In the genomic region with DNA sequence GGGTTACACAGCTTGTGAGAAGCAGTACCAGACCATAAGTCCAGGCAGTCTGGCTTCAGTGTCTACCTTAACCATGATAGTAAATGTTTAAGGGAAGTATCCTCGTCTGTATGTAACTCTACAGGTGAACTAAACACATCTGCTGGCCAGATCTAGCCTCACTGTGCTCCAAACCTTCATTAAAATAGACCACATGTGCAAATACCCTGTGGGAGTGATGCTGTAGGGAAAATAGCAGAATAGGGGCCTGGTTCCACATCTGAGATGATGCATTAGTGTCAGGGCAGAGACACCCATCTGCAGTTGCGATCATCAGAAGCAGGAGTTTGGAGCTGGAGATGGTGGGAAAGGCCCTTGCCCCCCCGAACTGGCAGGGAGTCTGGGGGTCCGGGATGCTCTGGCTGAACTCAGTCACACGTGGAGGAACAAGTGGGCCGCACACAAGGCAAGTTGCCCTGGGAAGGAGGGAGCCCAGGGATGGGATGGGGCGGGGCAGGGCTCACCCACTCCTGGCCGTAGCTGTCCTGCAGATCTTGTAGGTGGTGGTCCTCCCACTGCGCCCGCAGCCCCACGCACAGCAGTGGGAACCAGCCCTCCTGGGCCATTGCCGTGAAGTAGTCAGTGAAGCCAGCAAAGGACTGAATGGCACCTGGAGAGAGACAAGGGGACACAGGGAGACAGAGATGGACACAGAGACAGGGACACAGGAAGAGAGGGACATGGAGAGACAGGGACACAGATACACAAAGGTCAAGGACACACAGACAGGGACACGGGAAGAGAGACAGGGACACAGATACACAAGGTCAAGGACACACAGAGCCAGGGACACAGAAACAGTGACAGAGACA, we compare ENCODE assay signal across 2 cellular contexts.
TF ChIP-seq lines count a peak whose summit lies in the region.

No MANE protein-coding gene starts in this region.

TF ChIP-seq in A549, 52 proteins besides CTCF, POLR2A, EP300 and RAD21:
- TF ChIP-seq RNF2 (IDR thresholded peaks at IDR 0.05; ENCODE audit: borderline replicate concordance, low read depth) = no peak
- no peak for TF ChIP-seq KDM5A (IDR thresholded peaks at IDR 0.05)
- no peak for TF ChIP-seq HEYL (CRISPR knock-in tag; IDR thresholded peaks at IDR 0.05)

TF ChIP-seq in K562, 482 proteins besides CTCF, POLR2A, EP300 and RAD21:
- TF ChIP-seq ZNF263 (CRISPR knock-in tag; IDR thresholded peaks at IDR 0.05; ENCODE audit: borderline replicate concordance) (peak; percentile 49; the same call in 1 of the 2 replicates), BRD4 (IDR thresholded peaks at IDR 0.05) (no peak), NR2C1 (IDR thresholded peaks at IDR 0.05) (peak; percentile 28; the same call in 1 of the 2 replicates), NR2C1 (tag; IDR thresholded peaks at IDR 0.05) (peak; percentile 39; the same call in 1 of the 2 replicates), RBM25 (IDR thresholded peaks at IDR 0.05; ENCODE audit: low read depth, low read length, severe bottlenecking) (peak; percentile 55)
